1 cellular context compared by ENCODE assay signal in the genomic region with DNA sequence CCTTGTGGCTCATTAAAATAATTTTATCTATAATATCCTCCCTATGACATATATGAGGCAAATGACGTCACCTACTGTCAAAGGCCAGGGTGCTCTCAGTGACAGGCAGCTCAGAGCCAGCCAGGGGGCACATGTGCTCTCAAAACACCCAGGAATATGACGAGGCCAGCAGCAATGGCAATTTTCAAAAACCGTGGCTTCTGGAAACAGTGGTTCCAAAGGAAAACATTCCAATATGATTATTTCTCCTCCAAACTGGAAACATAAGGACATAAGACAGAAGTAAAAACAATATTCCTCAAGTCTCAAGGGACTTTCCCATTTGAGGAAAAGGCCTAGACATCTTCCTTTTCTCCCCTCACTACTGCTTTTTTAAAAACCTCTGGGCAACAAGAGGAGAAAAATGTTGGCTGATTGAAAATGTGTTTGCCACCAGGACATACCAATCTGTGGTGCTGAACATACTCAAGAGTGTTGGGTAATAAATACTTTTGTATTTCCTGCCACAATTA.
TF ChIP-seq lines count a peak whose summit lies in the region.

No MANE protein-coding gene starts in this region.

TF ChIP-seq in HepG2, 621 proteins besides CTCF, POLR2A, EP300 and RAD21:
- peak; percentile 89 for TF ChIP-seq CREB1 (IDR thresholded peaks at IDR 0.05)
- TF ChIP-seq CREB1 (CRISPR knock-in tag; IDR thresholded peaks at IDR 0.05) = no peak
- TF ChIP-seq PRPF4 (IDR thresholded peaks at IDR 0.05; ENCODE audit: low read depth, low read length, poor library complexity, severe bottlenecking) = no peak
- TF ChIP-seq ATF7 (IDR thresholded peaks at IDR 0.05) = peak; percentile 95
- no peak for TF ChIP-seq ATF7 (CRISPR knock-in tag; IDR thresholded peaks at IDR 0.05)
- TF ChIP-seq FLYWCH1 (CRISPR knock-in tag; IDR thresholded peaks at IDR 0.05) = no peak
- TF ChIP-seq EHMT2 (IDR thresholded peaks at IDR 0.05; ENCODE audit: borderline replicate concordance, low read depth, low read length) = no peak
- no peak for TF ChIP-seq HMG20B (CRISPR knock-in tag; conservative IDR thresholded peaks at IDR 0.05)
- TF ChIP-seq, protein P1, sequence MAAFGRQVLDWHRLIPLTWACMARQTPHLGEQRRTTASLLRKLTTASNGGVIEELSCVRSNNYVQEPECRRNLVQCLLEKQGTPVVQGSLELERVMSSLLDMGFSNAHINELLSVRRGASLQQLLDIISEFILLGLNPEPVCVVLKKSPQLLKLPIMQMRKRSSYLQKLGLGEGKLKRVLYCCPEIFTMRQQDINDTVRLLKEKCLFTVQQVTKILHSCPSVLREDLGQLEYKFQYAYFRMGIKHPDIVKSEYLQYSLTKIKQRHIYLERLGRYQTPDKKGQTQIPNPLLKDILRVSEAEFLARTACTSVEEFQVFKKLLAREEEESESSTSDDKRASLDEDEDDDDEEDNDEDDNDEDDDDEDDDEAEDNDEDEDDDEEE (CRISPR knock-in tag; IDR thresholded peaks at IDR 0.05) = no peak
- no peak for TF ChIP-seq ZNF251 (CRISPR knock-in tag; IDR thresholded peaks at IDR 0.05)
- TF ChIP-seq NCOR1 (IDR thresholded peaks at IDR 0.05; ENCODE audit: borderline replicate concordance, low read length) = no peak
- no peak for TF ChIP-seq MTF2 (CRISPR knock-in tag; IDR thresholded peaks at IDR 0.05; ENCODE audit: borderline replicate concordance)
- TF ChIP-seq, protein P2, sequence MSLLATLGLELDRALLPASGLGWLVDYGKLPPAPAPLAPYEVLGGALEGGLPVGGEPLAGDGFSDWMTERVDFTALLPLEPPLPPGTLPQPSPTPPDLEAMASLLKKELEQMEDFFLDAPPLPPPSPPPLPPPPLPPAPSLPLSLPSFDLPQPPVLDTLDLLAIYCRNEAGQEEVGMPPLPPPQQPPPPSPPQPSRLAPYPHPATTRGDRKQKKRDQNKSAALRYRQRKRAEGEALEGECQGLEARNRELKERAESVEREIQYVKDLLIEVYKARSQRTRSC (CRISPR knock-in tag; IDR thresholded peaks at IDR 0.05; ENCODE audit: low read depth) = no peak
